Comparison of ENCODE assay signal across 16 cellular contexts in genomic region chr15:33453761-33454160, GRCh38.
A peak's percentile ranks its signal among the peaks of the same experiment; 100 is the strongest.
DNase-seq lines count a peak whose midpoint lies in the region; ATAC-seq, FAIRE-seq and TF ChIP-seq lines count a peak whose summit lies in the region.
"Had no signal": no experiment of that assay in that cellular context is flagged by ENCODE, and none has a peak within 500 bp of the region (broad histone marks: within the 10 kb centered on the region; RNA-seq: fewer than 3 reads in every experiment).

No MANE protein-coding gene starts in this region.

- no peaks in the 10 kb centered on the region for H3K9me2 ChIP-seq in OCI-LY7 (ENCODE audit: insufficient read depth, low read length)

- no peaks in the 10 kb centered on the region for H3K79me2 ChIP-seq in OCI-LY7 (ENCODE audit: insufficient read depth, low read depth, low read length)

- H2AFZ ChIP-seq in OCI-LY7 (ENCODE audit: low read length), result no peak overlapping the region

- no peaks in the 10 kb centered on the region for H3K4me1 ChIP-seq in OCI-LY7 (ENCODE audit: insufficient read depth, low read length, poor library complexity, severe bottlenecking)
- H3K4me1 ChIP-seq: BLaER1, Caco-2 had no signal

- CTCF ChIA-PET in OCI-LY7 (lab: Charles Lee; ENCODE audit: unreplicated experiment), result no interaction called here
- CTCF ChIA-PET in activated CD4-positive, alpha-beta memory T cell treated with anti-CD3 and anti-CD28 coated beads for 36 hours (lab: Charles Lee), result no interaction called here

- ATAC-seq in GM21360 (IDR thresholded peaks at IDR 0.05; ENCODE audit: unreplicated experiment), result no peak

- no peaks in the 10 kb centered on the region for H3K36me3 ChIP-seq in OCI-LY7 (ENCODE audit: insufficient read depth, low read length)
- H3K36me3 ChIP-seq: BLaER1 had no signal

- peak; percentile 99 for FAIRE-seq in RCC 7860 (lab: Jason Lieb, UNC)

- no TSS peak for BruUV-seq in OCI-LY7 (replicated peaks; lab: Mats Ljungman, UMichigan)

- no peak overlapping the region for H3K4me3 Mint-ChIP-seq in activated CD4-positive, alpha-beta memory T cell treated with anti-CD3 and anti-CD28 coated beads for 36 hours
- H3K4me3 Mint-ChIP-seq: CD8-positive, alpha-beta memory T cell; HFFc6 had no signal

- no peaks in the 10 kb centered on the region for H3K4me1 Mint-ChIP-seq in activated CD4-positive, alpha-beta memory T cell treated with anti-CD3 and anti-CD28 coated beads for 36 hours (ENCODE audit: low read depth)
- H3K4me1 Mint-ChIP-seq: CD8-positive, alpha-beta memory T cell had no signal

- no peaks in the 10 kb centered on the region for H3K9me3 ChIP-seq in OCI-LY7 (ENCODE audit: low read length)
- H3K9me3 ChIP-seq: BLaER1, Caco-2 had no signal

- TF ChIP-seq CTCF in epithelial cell of proximal tubule (conservative IDR thresholded peaks at IDR 0.05; ENCODE audit: low read depth, low read length), result no peak
- TF ChIP-seq CTCF in OCI-LY7 (conservative IDR thresholded peaks at IDR 0.05; ENCODE audit: low read length), result no peak

- no peak overlapping the region for H3K27ac Mint-ChIP-seq in activated CD4-positive, alpha-beta memory T cell treated with anti-CD3 and anti-CD28 coated beads for 36 hours
- H3K27ac Mint-ChIP-seq: CD8-positive, alpha-beta memory T cell; HFFc6 had no signal

- POLR2A ChIA-PET in OCI-LY7 (lab: Charles Lee), result no interaction called here
- POLR2A ChIA-PET in activated CD4-positive, alpha-beta memory T cell treated with anti-CD3 and anti-CD28 coated beads for 36 hours (lab: Charles Lee), result no interaction called here

- H3K27me3 Mint-ChIP-seq in activated CD4-positive, alpha-beta memory T cell treated with anti-CD3 and anti-CD28 coated beads for 36 hours, result peaks cover under 1% of the 10 kb centered on the region
- H3K27me3 Mint-ChIP-seq: CD8-positive, alpha-beta memory T cell had no signal

- no peaks in the 10 kb centered on the region for H4K20me1 ChIP-seq in OCI-LY7 (ENCODE audit: insufficient read depth, low read length)
- H4K20me1 ChIP-seq: BLaER1 had no signal

- intact Hi-C loops in OCI-LY7 (cut with micrococcal nuclease; ENCODE audit: unreplicated experiment), result loop anchor here (5.0 kb wide), 1 partner anchor 231 kb away; no protein-coding TSS in a partner anchor
- intact Hi-C loops in activated CD4-positive, alpha-beta memory T cell treated with anti-CD3 and anti-CD28 coated beads for 36 hours (cut with micrococcal nuclease), result no loop called here

- DNase-seq in RCC 7860 (ENCODE audit: low spot score) (peak; percentile 90), epithelial cell of proximal tubule (ENCODE audit: low read depth) (peak; percentile 95), kidney tubule cell (ENCODE audit: low spot score) (peak; percentile 96), renal cortical epithelial cell (ENCODE audit: low read depth) (peak; percentile 99), OCI-LY7 (ENCODE audit: low spot score) (no peak), occipital lobe (lab: John Stamatoyannopoulos, UW) (no peak)
- no peak for DNase-seq in activated CD4-positive, alpha-beta memory T cell treated with anti-CD3 and anti-CD28 coated beads for 36 hours
- DNase-seq: AML-193; Caco-2; CD8-positive, alpha-beta memory T cell; DMS 273 treated with DMSO at 0.1 percent for 48 hours; HCEC 1CT; HFFc6 had no signal

- H3K36me3 Mint-ChIP-seq in activated CD4-positive, alpha-beta memory T cell treated with anti-CD3 and anti-CD28 coated beads for 36 hours, result no peaks in the 10 kb centered on the region
- H3K36me3 Mint-ChIP-seq: CD8-positive, alpha-beta memory T cell had no signal

- no peak overlapping the region for H3K27ac ChIP-seq in OCI-LY7 (ENCODE audit: low read depth, low read length, poor library complexity, severe bottlenecking)
- H3K27ac ChIP-seq: BLaER1, HL-60 had no signal

- H3K4me2 ChIP-seq in OCI-LY7 (ENCODE audit: low read length), result no peak overlapping the region
- H3K4me2 ChIP-seq: BLaER1 had no signal

- H3K9me3 Mint-ChIP-seq in activated CD4-positive, alpha-beta memory T cell treated with anti-CD3 and anti-CD28 coated beads for 36 hours, result no peaks in the 10 kb centered on the region
- H3K9me3 Mint-ChIP-seq: HFFc6 had no signal

- H3K4me3 ChIP-seq in epithelial cell of proximal tubule (ENCODE audit: low read depth, low read length) (no peak overlapping the region), OCI-LY7 (ENCODE audit: low read depth, low read length, poor library complexity, severe bottlenecking) (no peak overlapping the region)
- H3K4me3 ChIP-seq: BLaER1 had no signal

Comparison
In these comparisons a context has a peak if more than half of its experiments do, and no peak if none do; other contexts are left out.
1. DNase-seq: peak in RCC 7860 (single experiment), epithelial cell of proximal tubule (single experiment), kidney tubule cell (single experiment) and renal cortical epithelial cell (single experiment); none in OCI-LY7 (single experiment), occipital lobe (single experiment) and activated CD4-positive, alpha-beta memory T cell treated with anti-CD3 and anti-CD28 coated beads for 36 hours (single experiment).